In the genomic region with DNA sequence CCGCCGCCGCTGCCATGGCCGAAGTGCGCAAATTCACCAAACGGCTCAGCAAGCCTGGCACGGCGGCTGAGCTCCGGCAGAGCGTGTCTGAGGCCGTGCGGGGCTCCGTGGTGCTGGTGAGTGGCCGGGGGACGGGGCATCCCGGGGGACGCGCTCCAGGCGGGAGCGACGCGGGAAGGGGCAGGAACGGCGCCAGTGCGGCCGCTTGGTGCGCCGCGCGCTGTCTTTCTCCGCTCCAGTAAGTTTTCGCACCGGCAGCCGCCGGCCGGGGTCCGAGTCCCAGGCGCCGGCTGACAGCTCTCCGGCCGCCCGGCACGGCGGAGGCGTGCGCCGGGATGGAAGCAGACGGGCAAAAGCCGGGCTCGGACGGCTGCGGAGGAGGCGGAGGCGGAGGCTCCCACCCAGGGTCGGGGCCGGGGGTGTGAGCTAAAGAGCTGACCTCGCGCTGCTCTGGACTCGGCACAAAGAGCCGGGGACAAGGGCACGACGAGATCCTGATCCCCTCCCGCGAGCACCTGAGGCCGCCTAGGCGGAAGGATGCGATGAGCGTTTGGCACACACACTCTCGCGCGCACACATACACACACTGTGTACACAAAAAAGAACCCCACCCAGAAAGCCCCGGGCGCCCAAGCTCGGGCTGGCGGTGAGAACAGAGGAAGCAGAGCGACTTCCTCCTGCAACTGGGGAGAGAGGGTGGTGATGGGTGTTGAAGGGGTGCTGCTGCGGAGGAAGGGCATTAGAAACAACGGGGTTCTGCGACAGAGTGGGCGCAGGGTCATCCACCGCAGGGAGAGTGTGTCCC, we compare ENCODE assay signal across 8 cellular contexts. TPM values are rescaled to one million over a fixed set of nuclear protein-coding genes. Genes with fewer than 3 reads are reported as not detected.
DNase-seq lines count a peak whose midpoint lies in the region; ATAC-seq and TF ChIP-seq lines count a peak whose summit lies in the region.

No MANE protein-coding gene starts in this region.

- TF ChIP-seq CTCF in fibroblast of villous mesenchyme (IDR thresholded peaks at IDR 0.05; ENCODE audit: insufficient read depth, low read depth, low read length): no peak
- no peak for TF ChIP-seq CTCF in osteocyte (IDR thresholded peaks at IDR 0.05)
- TF ChIP-seq CTCF in tibial nerve (IDR thresholded peaks at IDR 0.05): no peak

- peak in 1 of 2 donors; percentile 24 for TF ChIP-seq POLR2A in tibial nerve (IDR thresholded peaks at IDR 0.05)

- peak; percentile 28 for DNase-seq in NCI-H82 (lab: John Stamatoyannopoulos, UW)
- DNase-seq in NCI-H82 treated with DMSO at 0.1 percent for 48 hours (lab: John Stamatoyannopoulos, UW; ENCODE audit: unreplicated experiment): no peak
- DNase-seq in NOMO-1 treated with DMSO at 0.1 percent for 48 hours (lab: John Stamatoyannopoulos, UW; ENCODE audit: unreplicated experiment): peak; percentile 42
- peak; percentile 60 for DNase-seq in activated T-cell treated with anti-CD3 and anti-CD28 coated beads for 24 hours (ENCODE audit: low read depth)
- DNase-seq in fibroblast of villous mesenchyme (ENCODE audit: low read depth): no peak
- DNase-seq in osteocyte (ENCODE audit: extremely low spot score, unreplicated experiment): no peak
- DNase-seq in tibial nerve (ENCODE audit: low spot score in 2 of 2): peak in 1 of 2 donors; percentile 39

- peaks cover 0 to 6% (median 0%) of the 10 kb centered on the region in 4 donors for H3K4me1 ChIP-seq in tibial nerve

- peak overlapping the region; percentile 79 to 89 (median 83) for H3K27ac ChIP-seq in tibial nerve

- peak in 1 of 2 donors; percentile 24 for TF ChIP-seq EP300 in tibial nerve (IDR thresholded peaks at IDR 0.05)

- H3K9me3 Mint-ChIP-seq in osteocyte (ENCODE audit: unreplicated experiment): no peaks in the 10 kb centered on the region

- ATAC-seq in HG03064 (IDR thresholded peaks at IDR 0.05; ENCODE audit: low read depth, unreplicated experiment): peak; percentile 48

- peaks cover 18% of the 10 kb centered on the region for H3K4me1 Mint-ChIP-seq in osteocyte (ENCODE audit: unreplicated experiment)

- H3K9me3 ChIP-seq in tibial nerve: no peaks in the 10 kb centered on the region

- peak overlapping the region; percentile 72 for H3K27ac Mint-ChIP-seq in osteocyte (ENCODE audit: unreplicated experiment)

- peaks cover 0 to 12% of the 10 kb centered on the region in 2 donors for H3K27me3 ChIP-seq in tibial nerve

- no peaks in the 10 kb centered on the region for H3K36me3 Mint-ChIP-seq in osteocyte (ENCODE audit: unreplicated experiment)

- H3K36me3 ChIP-seq in tibial nerve: no peaks in the 10 kb centered on the region

- H3K27me3 Mint-ChIP-seq in osteocyte (ENCODE audit: unreplicated experiment): no peaks in the 10 kb centered on the region

- H3K4me3 ChIP-seq in fibroblast of villous mesenchyme (ENCODE audit: low read depth, low read length): peak overlapping the region; percentile 78
- H3K4me3 ChIP-seq in tibial nerve: peak overlapping the region; percentile 42 to 88 (median 64)

- 0 to 33% methylated on average over 18 to 50 of the region's 81 CpGs for WGBS in tibial nerve, 2 donors

- peak overlapping the region; percentile 84 for H3K4me3 Mint-ChIP-seq in osteocyte (ENCODE audit: unreplicated experiment)

RNA-seq across cellular contexts. Expression of a gene that starts 0.5 kb away (rescaled TPM):
- total RNA-seq in fibroblast of villous mesenchyme (50.1 and 54.4 TPM in 2 replicates), osteocyte (24.8 and 27.2 TPM in 2 replicates), tibial nerve (10 to 100 TPM; 30.0 to 50.7 (median 35.7) TPM)

Comparison
In these comparisons a context has a peak if more than half of its experiments do, and no peak if none do; other contexts are left out.
1. DNase-seq: peak in NCI-H82 (single experiment), NOMO-1 treated with DMSO at 0.1 percent for 48 hours (single experiment) and activated T-cell treated with anti-CD3 and anti-CD28 coated beads for 24 hours (single experiment); none in NCI-H82 treated with DMSO at 0.1 percent for 48 hours (single experiment), fibroblast of villous mesenchyme (single experiment) and osteocyte (single experiment).